ENCODE assay signal across 21 cellular contexts in the genomic region with DNA sequence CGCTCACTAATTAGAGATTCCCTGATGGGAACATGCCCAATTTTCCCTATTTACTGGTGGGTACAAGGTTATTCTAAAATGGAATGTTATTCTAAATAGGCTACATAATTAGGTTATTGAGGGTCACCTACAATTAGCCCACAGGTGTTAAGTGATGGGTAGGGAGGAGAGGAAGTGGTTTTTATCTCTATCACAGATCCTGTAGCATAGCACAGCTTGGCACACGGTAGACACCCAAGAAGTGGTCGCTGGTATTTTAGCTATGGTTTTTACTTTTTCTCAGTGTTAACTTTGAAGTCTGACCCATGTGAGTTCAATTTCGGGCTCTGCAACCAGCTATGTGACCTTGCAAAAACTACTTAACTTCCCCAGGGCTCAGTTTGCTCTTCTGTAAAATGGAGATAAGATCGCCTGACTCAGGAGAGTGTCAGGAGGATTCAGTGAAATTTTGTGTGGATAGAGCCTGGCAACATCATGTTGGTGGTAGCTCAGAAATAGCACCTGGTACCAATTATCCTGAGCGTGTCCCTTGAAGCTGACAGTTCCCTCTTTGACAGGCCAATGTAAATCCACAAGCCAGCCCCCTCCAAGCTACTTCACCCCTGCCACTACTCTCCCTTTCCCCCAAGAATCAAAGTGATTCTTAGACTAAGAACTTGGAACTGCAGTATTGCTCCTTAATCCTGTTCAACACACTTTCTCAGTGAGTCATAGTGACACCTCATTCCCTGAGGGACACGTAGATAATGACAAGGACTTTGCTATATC. TPM values are rescaled to one million over a fixed set of nuclear protein-coding genes. Genes with fewer than 3 reads are reported as not detected.
DNase-seq lines count a peak whose midpoint lies in the region; ATAC-seq, FAIRE-seq and TF ChIP-seq lines count a peak whose summit lies in the region.
"Had no signal": no experiment of that assay in that cellular context is flagged by ENCODE, and none has a peak within 500 bp of the region (broad histone marks: within the 10 kb centered on the region; RNA-seq: fewer than 3 reads in every experiment).

No MANE protein-coding gene starts in this region.

- DNase-seq in EH (ENCODE audit: low read depth), result peak; percentile 69
- DNase-seq in OCI-LY7 (ENCODE audit: low spot score), result no peak
- peak; percentile 67 for DNase-seq in bronchial epithelial cell (ENCODE audit: low read depth)
- DNase-seq in osteoblast (ENCODE audit: insufficient read length, low spot score, missing footprints), result peak; percentile 52
- no peak for DNase-seq in testis
- no peak for DNase-seq in NCI-H1694 (lab: John Stamatoyannopoulos, UW)
- no peak for DNase-seq in RWPE1 (ENCODE audit: low spot score)
- DNase-seq: activated CD4-positive, alpha-beta memory T cell treated with anti-CD3 and anti-CD28 coated beads, Interleukin-2, amount 10 ng/mL, durations not matched to agents 7 days and 5 days; activated naive CD8-positive, alpha-beta T cell treated with anti-CD3 and anti-CD28 coated beads for 36 hours; activated T-cell treated with anti-CD3 and anti-CD28 coated beads, Interleukin-2, amount 50 U/mL, for 48 hours; AML-193; dorsolateral prefrontal cortex; esophagus squamous epithelium; head of caudate nucleus; immature natural killer cell; mammary epithelial cell; NCI-H526 treated with DMSO at 0.1 percent for 48 hours; Peyer's patch; psoas muscle had no signal

- H3K27me3 ChIP-seq in bronchial epithelial cell (ENCODE audit: control insufficient read depth, insufficient read depth, low read length) (no peaks in the 10 kb centered on the region), osteoblast (ENCODE audit: insufficient read depth, low read length) (no peaks in the 10 kb centered on the region), testis (no peaks in the 10 kb centered on the region)
- H3K27me3 ChIP-seq: breast epithelium, dorsolateral prefrontal cortex, esophagus squamous epithelium, Peyer's patch had no signal

- no peaks in the 10 kb centered on the region for H3K9me2 ChIP-seq in OCI-LY7 (ENCODE audit: insufficient read depth, low read length)

- TF ChIP-seq CTCF in OCI-LY7 (conservative IDR thresholded peaks at IDR 0.05; ENCODE audit: low read length) (no peak), bronchial epithelial cell (IDR thresholded peaks at IDR 0.05; ENCODE audit: insufficient read depth, low read length, severe bottlenecking) (no peak), osteoblast (IDR thresholded peaks at IDR 0.05; ENCODE audit: extremely low read depth, low read depth, low read length) (no peak), testis (IDR thresholded peaks at IDR 0.05) (no peak), RWPE1 (conservative IDR thresholded peaks at IDR 0.05; ENCODE audit: low read depth) (no peak)

- H4K20me1 ChIP-seq in OCI-LY7 (ENCODE audit: insufficient read depth, low read length), result no peaks in the 10 kb centered on the region
- H4K20me1 ChIP-seq in osteoblast (ENCODE audit: insufficient read depth, low read length), result no peaks in the 10 kb centered on the region

- TF ChIP-seq POLR2A in testis (IDR thresholded peaks at IDR 0.05), result no peak

- ATAC-seq in GM18868 (IDR thresholded peaks at IDR 0.05; ENCODE audit: unreplicated experiment), result no peak
- ATAC-seq: psoas muscle had no signal

- CTCF ChIA-PET in OCI-LY7 (lab: Charles Lee; ENCODE audit: unreplicated experiment) (no interaction called here), RWPE1 (lab: Yijun Ruan, JAX) (no interaction called here)

- H3K4me1 ChIP-seq in OCI-LY7 (ENCODE audit: insufficient read depth, low read length, poor library complexity, severe bottlenecking), result peaks cover 11% of the 10 kb centered on the region
- H3K4me1 ChIP-seq in osteoblast (ENCODE audit: insufficient read depth, low read length), result peaks cover 36% of the 10 kb centered on the region
- peaks cover 5% of the 10 kb centered on the region for H3K4me1 ChIP-seq in testis
- H3K4me1 ChIP-seq: breast epithelium, Peyer's patch had no signal

- WGBS in testis, 2 donors, result 85 to 88% methylated on average over 7 of the region's 7 CpGs

- H3K36me3 ChIP-seq in OCI-LY7 (ENCODE audit: insufficient read depth, low read length), result no peaks in the 10 kb centered on the region
- no peaks in the 10 kb centered on the region for H3K36me3 ChIP-seq in bronchial epithelial cell (ENCODE audit: control insufficient read depth, insufficient read depth, low read length)
- no peaks in the 10 kb centered on the region for H3K36me3 ChIP-seq in osteoblast (ENCODE audit: insufficient read depth, low read length)
- H3K36me3 ChIP-seq in testis (ENCODE audit: low read depth, missing control alignments), result no peaks in the 10 kb centered on the region
- H3K36me3 ChIP-seq: breast epithelium, esophagus squamous epithelium, Peyer's patch had no signal

- no peaks in the 10 kb centered on the region for H3K79me2 ChIP-seq in OCI-LY7 (ENCODE audit: insufficient read depth, low read depth, low read length)
- H3K79me2 ChIP-seq in osteoblast (ENCODE audit: insufficient read depth, low read length), result no peaks in the 10 kb centered on the region

- peak; percentile 52 for FAIRE-seq in bronchial epithelial cell (lab: Jason Lieb, UNC)

- H3K4me2 ChIP-seq in OCI-LY7 (ENCODE audit: low read length) (peak overlapping the region; percentile 22; the same call in 1 of the 2 replicates), osteoblast (ENCODE audit: insufficient read depth, low read length) (no peak overlapping the region)

- intact Hi-C loops in OCI-LY7 (cut with micrococcal nuclease; ENCODE audit: unreplicated experiment) (no loop called here), testis (cut with DNase I; ENCODE audit: low total_unique reads) (no loop called here)

- H3K9me3 ChIP-seq in OCI-LY7 (ENCODE audit: low read length), result no peaks in the 10 kb centered on the region
- no peaks in the 10 kb centered on the region for H3K9me3 ChIP-seq in osteoblast (ENCODE audit: low read depth, low read length)
- H3K9me3 ChIP-seq in testis, result no peaks in the 10 kb centered on the region
- H3K9me3 ChIP-seq: breast epithelium, esophagus squamous epithelium, Peyer's patch, psoas muscle had no signal

- POLR2A ChIA-PET in OCI-LY7 (lab: Charles Lee), result no interaction called here
- POLR2A ChIA-PET in RWPE1 (lab: Yijun Ruan, JAX; ENCODE audit: low non-redundant PET), result no interaction called here

- BruUV-seq in OCI-LY7 (replicated peaks; lab: Mats Ljungman, UMichigan), result no TSS peak

- H3K4me3 ChIP-seq in OCI-LY7 (ENCODE audit: low read depth, low read length, poor library complexity, severe bottlenecking), result no peak overlapping the region
- H3K4me3 ChIP-seq in bronchial epithelial cell (ENCODE audit: low read depth, low read length), result no peak overlapping the region
- no peak overlapping the region for H3K4me3 ChIP-seq in osteoblast (ENCODE audit: insufficient read depth, low read length)
- no peak overlapping the region for H3K4me3 ChIP-seq in testis
- H3K4me3 ChIP-seq: breast epithelium, dorsolateral prefrontal cortex, esophagus squamous epithelium, Peyer's patch, psoas muscle had no signal

- H3K27ac ChIP-seq in OCI-LY7 (ENCODE audit: low read depth, low read length, poor library complexity, severe bottlenecking), result no peak overlapping the region
- H3K27ac ChIP-seq in osteoblast (ENCODE audit: low read depth, low read length), result no peak overlapping the region
- no peak overlapping the region for H3K27ac ChIP-seq in testis
- no peak overlapping the region for H3K27ac ChIP-seq in RWPE1
- H3K27ac ChIP-seq: breast epithelium, dorsolateral prefrontal cortex, esophagus squamous epithelium, Peyer's patch, psoas muscle had no signal

- H2AFZ ChIP-seq in OCI-LY7 (ENCODE audit: low read length), result no peak overlapping the region
- no peak overlapping the region for H2AFZ ChIP-seq in osteoblast (ENCODE audit: low read length)

RNA-seq across cellular contexts. Expression of gene LMCD1, which starts 8.7 kb away (rescaled TPM):
- total RNA-seq in OCI-LY7 (2014; rRNA removed; shearing (Covaris generic)), result 0.47 and 5.8 TPM in 2 replicates
- total RNA-seq in OCI-LY7 (2022) (not detected in 2 replicates), bronchial epithelial cell (1.2 and 2.6 TPM in 2 replicates), osteoblast (213 and 294 TPM in 2 replicates), testis (100 to 1,000 TPM in 1 of 2 donors, 10 to 100 TPM in 1; 47.9 to 103 TPM)
- polyA plus RNA-seq in testis (ENCODE audit: insufficient read depth, low read depth, low replicate concordance), result 53.3 TPM

Comparison
In these comparisons a context has a peak if more than half of its experiments do, and no peak if none do; other contexts are left out.
1. DNase-seq: peak in EH (single experiment), bronchial epithelial cell (single experiment) and osteoblast (single experiment); none in OCI-LY7 (single experiment), testis (single experiment), NCI-H1694 (single experiment) and RWPE1 (single experiment).
2. RNA of gene LMCD1, which starts 8.7 kb away (total RNA-seq): 213 to 294 TPM in osteoblast and 47.9 to 103 TPM in testis; 1.2 to 2.6 TPM in bronchial epithelial cell and 0.47 to 5.8 TPM in OCI-LY7; every median in the first group is over 4 times any median in the second.